In the genomic region with DNA sequence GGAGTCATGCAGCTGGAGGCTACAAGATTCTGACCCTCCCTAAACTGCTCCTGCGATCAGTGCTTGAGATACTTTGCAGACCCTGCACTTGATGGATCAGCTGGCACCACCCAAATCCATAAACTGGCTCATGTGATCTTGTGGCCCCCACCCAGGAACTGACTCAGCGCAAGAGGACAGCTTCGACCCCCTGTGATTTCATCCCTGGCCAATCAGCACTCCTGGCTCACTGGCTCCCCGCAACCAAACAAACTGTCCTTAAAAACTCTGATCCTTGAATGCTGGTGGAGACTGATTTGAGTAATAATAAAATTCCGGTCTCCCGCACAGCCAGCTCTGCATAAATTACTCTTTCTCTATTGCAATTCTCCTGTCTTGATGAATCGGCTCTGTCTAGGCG, we compare ENCODE assay signal across 7 cellular contexts. TPM values are rescaled to one million over a fixed set of nuclear protein-coding genes. Genes with fewer than 3 reads are reported as not detected.
"Had no signal": no experiment of that assay in that cellular context is flagged by ENCODE, and none has a peak within 500 bp of the region (broad histone marks: within the 10 kb centered on the region; RNA-seq: fewer than 3 reads in every experiment).

No MANE protein-coding gene starts in this region.

RNA-seq across cellular contexts. Expression of a gene that starts 13.1 kb away (rescaled TPM):
- total RNA-seq: foreskin keratinocyte, left cardiac atrium, left ventricle myocardium inferior, lower lobe of right lung, osteocyte, pulmonary artery endothelial cell had no signal
- polyA plus RNA-seq: foreskin keratinocyte, neural cell had no signal
